18 cellular contexts compared by ENCODE assay signal in the genomic region with DNA sequence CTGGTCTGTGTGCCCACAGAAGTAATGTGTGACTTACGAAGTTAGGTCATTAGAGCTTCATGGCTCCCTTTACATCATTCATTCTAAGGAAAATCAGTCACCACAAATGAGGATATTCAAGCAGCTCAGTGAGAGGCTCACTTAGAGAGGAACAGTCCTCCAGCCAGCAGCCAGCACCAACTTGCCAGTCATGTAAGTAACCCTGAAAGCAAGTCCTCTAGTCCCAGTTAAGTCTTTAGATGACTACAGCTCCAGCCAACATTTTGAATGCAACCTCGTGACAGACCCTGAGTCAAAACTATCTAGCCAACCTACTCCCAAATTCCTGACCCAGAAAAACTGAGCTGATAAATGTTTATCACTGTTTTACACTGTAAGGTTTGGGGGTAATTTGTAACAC.
A peak's percentile ranks its signal among the peaks of the same experiment; 100 is the strongest.
DNase-seq lines count a peak whose midpoint lies in the region; ATAC-seq and TF ChIP-seq lines count a peak whose summit lies in the region.
"Had no signal": no experiment of that assay in that cellular context is flagged by ENCODE, and none has a peak within 500 bp of the region (broad histone marks: within the 10 kb centered on the region; RNA-seq: fewer than 3 reads in every experiment).

No MANE protein-coding gene starts in this region.

- POLR2A ChIA-PET in activated CD4-positive, alpha-beta T cell treated with anti-CD3 and anti-CD28 coated beads for 36 hours (lab: Charles Lee) = no interaction called here
- POLR2A ChIA-PET in WTC11 (lab: Charles Lee) = interaction anchor here (0.6 kb wide), 2 partner anchors 21 to 64 kb away, joined by 3 to 4 read pairs; no protein-coding TSS in a partner anchor

- H3K27ac Mint-ChIP-seq in activated CD4-positive, alpha-beta T cell treated with anti-CD3 and anti-CD28 coated beads for 36 hours = peak overlapping the region; percentile 13
- H3K27ac Mint-ChIP-seq in activated CD4-positive, alpha-beta T cell treated with anti-CD3 and anti-CD28 coated beads, Interleukin-2, amount 10 ng/mL, durations not matched to agents 24 days and 14 days = no peak overlapping the region
- H3K27ac Mint-ChIP-seq in WTC11 = peak overlapping the region; percentile 41
- H3K27ac Mint-ChIP-seq: type B pancreatic cell had no signal

- peaks cover 61% of the 10 kb centered on the region for H3K4me1 Mint-ChIP-seq in activated CD4-positive, alpha-beta T cell treated with anti-CD3 and anti-CD28 coated beads for 36 hours
- H3K4me1 Mint-ChIP-seq in activated CD4-positive, alpha-beta T cell treated with anti-CD3 and anti-CD28 coated beads, Interleukin-2, amount 10 ng/mL, durations not matched to agents 24 days and 14 days = peaks cover 29% of the 10 kb centered on the region
- H3K4me1 Mint-ChIP-seq in WTC11 = peaks cover 27% of the 10 kb centered on the region

- TF ChIP-seq CTCF in WTC11 (IDR thresholded peaks at IDR 0.05) = no peak

- intact Hi-C loops in activated CD4-positive, alpha-beta T cell treated with anti-CD3 and anti-CD28 coated beads for 36 hours (cut with DNase I, micrococcal nuclease) = loop anchor here (2.0 to 5.0 kb wide), 2 partner anchors 27 to 778 kb away; no protein-coding TSS in a partner anchor
- intact Hi-C loops in activated CD4-positive, alpha-beta T cell treated with anti-CD3 and anti-CD28 coated beads, Interleukin-2, amount 10 ng/mL, durations not matched to agents 24 days and 14 days (cut with micrococcal nuclease) = no loop called here

- no peaks in the 10 kb centered on the region for H3K27me3 Mint-ChIP-seq in activated CD4-positive, alpha-beta T cell treated with anti-CD3 and anti-CD28 coated beads for 36 hours
- H3K27me3 Mint-ChIP-seq in activated CD4-positive, alpha-beta T cell treated with anti-CD3 and anti-CD28 coated beads, Interleukin-2, amount 10 ng/mL, durations not matched to agents 24 days and 14 days = no peaks in the 10 kb centered on the region
- H3K27me3 Mint-ChIP-seq in WTC11 (ENCODE audit: low read depth) = no peaks in the 10 kb centered on the region
- H3K27me3 Mint-ChIP-seq: type B pancreatic cell had no signal

- CTCF ChIA-PET in activated CD4-positive, alpha-beta T cell treated with anti-CD3 and anti-CD28 coated beads for 36 hours (lab: Charles Lee) = interaction anchor here (0.7 kb wide), 1 partner anchor 16 kb away, joined by 3 read pairs; no protein-coding TSS in a partner anchor
- CTCF ChIA-PET in WTC11 (lab: Charles Lee) = interaction anchor here (1.7 kb wide), 1 partner anchor 17 kb away, joined by 5 read pairs; no protein-coding TSS in a partner anchor

- peak; percentile 85 for ATAC-seq in activated CD4-positive, alpha-beta T cell treated with anti-CD3 and anti-CD28 coated beads for 36 hours
- peak; percentile 47 for ATAC-seq in GM18511 (IDR thresholded peaks at IDR 0.05; ENCODE audit: unreplicated experiment)
- no peak for ATAC-seq in WTC11
- ATAC-seq in HG02763 (IDR thresholded peaks at IDR 0.05; ENCODE audit: unreplicated experiment) = no peak
- ATAC-seq: right lobe of liver had no signal

- peak; percentile 50 for DNase-seq in activated CD4-positive, alpha-beta T cell treated with anti-CD3 and anti-CD28 coated beads for 36 hours
- no peak for DNase-seq in activated CD4-positive, alpha-beta T cell treated with anti-CD3 and anti-CD28 coated beads, Interleukin-2, amount 10 ng/mL, durations not matched to agents 24 days and 14 days
- no peak for DNase-seq in WTC11 (ENCODE audit: low spot score)
- DNase-seq in kidney tubule cell (ENCODE audit: low spot score) = peak; percentile 16
- DNase-seq in NCI-H82 (lab: John Stamatoyannopoulos, UW) = no peak
- no peak for DNase-seq in NCI-H2107 treated with DMSO at 0.1 percent for 48 hours (lab: John Stamatoyannopoulos, UW; ENCODE audit: unreplicated experiment)
- DNase-seq: activated CD4-positive, alpha-beta T cell treated with anti-CD3 and anti-CD28 coated beads, Interleukin-2, amount 50 U/mL, for 1 hour; activated gamma-delta T cell; colonic mucosa; EL; head of caudate nucleus; KBM-7; NCI-H2227 treated with DMSO at 0.1 percent for 48 hours; right lobe of liver; Right ventricle myocardium superior had no signal

- peaks cover 5% of the 10 kb centered on the region for H3K36me3 Mint-ChIP-seq in activated CD4-positive, alpha-beta T cell treated with anti-CD3 and anti-CD28 coated beads for 36 hours (ENCODE audit: low read depth)
- H3K36me3 Mint-ChIP-seq in activated CD4-positive, alpha-beta T cell treated with anti-CD3 and anti-CD28 coated beads, Interleukin-2, amount 10 ng/mL, durations not matched to agents 24 days and 14 days (ENCODE audit: low read depth) = peaks cover 3% of the 10 kb centered on the region
- H3K36me3 Mint-ChIP-seq in WTC11 = no peaks in the 10 kb centered on the region
- H3K36me3 Mint-ChIP-seq: type B pancreatic cell had no signal

- H3K4me3 Mint-ChIP-seq in activated CD4-positive, alpha-beta T cell treated with anti-CD3 and anti-CD28 coated beads for 36 hours = no peak overlapping the region
- H3K4me3 Mint-ChIP-seq in activated CD4-positive, alpha-beta T cell treated with anti-CD3 and anti-CD28 coated beads, Interleukin-2, amount 10 ng/mL, durations not matched to agents 24 days and 14 days = no peak overlapping the region
- no peak overlapping the region for H3K4me3 Mint-ChIP-seq in WTC11
- H3K4me3 Mint-ChIP-seq: type B pancreatic cell had no signal

- no peaks in the 10 kb centered on the region for H3K9me3 Mint-ChIP-seq in activated CD4-positive, alpha-beta T cell treated with anti-CD3 and anti-CD28 coated beads for 36 hours (ENCODE audit: low read depth)
- no peaks in the 10 kb centered on the region for H3K9me3 Mint-ChIP-seq in activated CD4-positive, alpha-beta T cell treated with anti-CD3 and anti-CD28 coated beads, Interleukin-2, amount 10 ng/mL, durations not matched to agents 24 days and 14 days
- no peaks in the 10 kb centered on the region for H3K9me3 Mint-ChIP-seq in WTC11
- H3K9me3 Mint-ChIP-seq: type B pancreatic cell had no signal

TF ChIP-seq in WTC11, 78 proteins besides CTCF, POLR2A, EP300 and RAD21:
- no peak for TF ChIP-seq JAZF1 (CRISPR knock-in tag; IDR thresholded peaks at IDR 0.05)

Comparison
In these comparisons a context has a peak if more than half of its experiments do, and no peak if none do; other contexts are left out.
1. DNase-seq: peak in activated CD4-positive, alpha-beta T cell treated with anti-CD3 and anti-CD28 coated beads for 36 hours (single experiment) and kidney tubule cell (single experiment); none in activated CD4-positive, alpha-beta T cell treated with anti-CD3 and anti-CD28 coated beads, Interleukin-2, amount 10 ng/mL, durations not matched to agents 24 days and 14 days (single experiment), WTC11 (single experiment), NCI-H82 (single experiment) and NCI-H2107 treated with DMSO at 0.1 percent for 48 hours (single experiment).
2. ATAC-seq: peak in activated CD4-positive, alpha-beta T cell treated with anti-CD3 and anti-CD28 coated beads for 36 hours (single experiment) and GM18511 (single experiment); none in WTC11 (single experiment) and HG02763 (single experiment).